ENCODE assay signal across 13 cellular contexts in genomic region chr7:102546353-102546752, GRCh38. TPM values are rescaled to one million over a fixed set of nuclear protein-coding genes. Genes with fewer than 3 reads are reported as not detected.
DNase-seq lines count a peak whose midpoint lies in the region; ATAC-seq lines count a peak whose summit lies in the region.
"Not testable (repeated sequence)": the region's sequence is repeated elsewhere in the genome, so short reads cannot be mapped to it uniquely, and the experiment has no call there.
"Had no signal": no experiment of that assay in that cellular context is flagged by ENCODE, and none has a peak within 500 bp of the region (broad histone marks: within the 10 kb centered on the region; RNA-seq: fewer than 3 reads in every experiment).

No MANE protein-coding gene starts in this region.

- not testable (repeated sequence) for H3K9me3 ChIP-seq in naive thymus-derived CD4-positive, alpha-beta T cell (ENCODE audit: control insufficient read depth in 2 of 3, low read length in 3 of 3)

- POLR2A ChIA-PET in activated CD4-positive, alpha-beta T cell treated with anti-CD3 and anti-CD28 coated beads for 36 hours (lab: Charles Lee); naive thymus-derived CD4-positive, alpha-beta T cell (lab: Charles Lee): not testable (repeated sequence)

- H3K4me3 Mint-ChIP-seq in activated CD4-positive, alpha-beta T cell treated with anti-CD3 and anti-CD28 coated beads for 36 hours; naive thymus-derived CD4-positive, alpha-beta T cell: not testable (repeated sequence)

- H3K9me3 Mint-ChIP-seq in activated CD4-positive, alpha-beta T cell treated with anti-CD3 and anti-CD28 coated beads for 36 hours (ENCODE audit: low read depth); naive thymus-derived CD4-positive, alpha-beta T cell: not testable (repeated sequence)

- H3K4me1 Mint-ChIP-seq in activated CD4-positive, alpha-beta T cell treated with anti-CD3 and anti-CD28 coated beads for 36 hours; naive thymus-derived CD4-positive, alpha-beta T cell: not testable (repeated sequence)

- CTCF ChIA-PET in activated CD4-positive, alpha-beta T cell treated with anti-CD3 and anti-CD28 coated beads for 36 hours (lab: Charles Lee); naive thymus-derived CD4-positive, alpha-beta T cell (lab: Charles Lee): not testable (repeated sequence)

- peak; percentile 8 for DNase-seq in activated CD4-positive, alpha-beta T cell treated with anti-CD3 and anti-CD28 coated beads for 36 hours
- not testable (repeated sequence) for DNase-seq in naive thymus-derived CD4-positive, alpha-beta T cell

- not testable (repeated sequence) for H3K27me3 Mint-ChIP-seq in activated CD4-positive, alpha-beta T cell treated with anti-CD3 and anti-CD28 coated beads for 36 hours; naive thymus-derived CD4-positive, alpha-beta T cell

- H3K4me3 ChIP-seq in naive thymus-derived CD4-positive, alpha-beta T cell (ENCODE audit: low read length) = not testable (repeated sequence)

- H3K27ac Mint-ChIP-seq in activated CD4-positive, alpha-beta T cell treated with anti-CD3 and anti-CD28 coated beads for 36 hours; naive thymus-derived CD4-positive, alpha-beta T cell: not testable (repeated sequence)

- intact Hi-C loops in activated CD4-positive, alpha-beta T cell treated with anti-CD3 and anti-CD28 coated beads for 36 hours (cut with DNase I, micrococcal nuclease); naive thymus-derived CD4-positive, alpha-beta T cell (cut with micrococcal nuclease): not testable (repeated sequence)

- not testable (repeated sequence) for H3K27ac ChIP-seq in naive thymus-derived CD4-positive, alpha-beta T cell (ENCODE audit: low read depth, low read length)

- not testable (repeated sequence) for H3K36me3 Mint-ChIP-seq in activated CD4-positive, alpha-beta T cell treated with anti-CD3 and anti-CD28 coated beads for 36 hours (ENCODE audit: low read depth); naive thymus-derived CD4-positive, alpha-beta T cell

- H3K36me3 ChIP-seq in naive thymus-derived CD4-positive, alpha-beta T cell (ENCODE audit: control insufficient read depth in 2 of 3, insufficient read depth in 3 of 3, low read length in 3 of 3) = not testable (repeated sequence)

- not testable (repeated sequence) for H3K4me1 ChIP-seq in naive thymus-derived CD4-positive, alpha-beta T cell (ENCODE audit: control insufficient read depth in 2 of 2, insufficient read depth in 2 of 2, low read length in 2 of 2)

- ATAC-seq in GM18508 (IDR thresholded peaks at IDR 0.05; ENCODE audit: insufficient read depth, unreplicated experiment) (peak; percentile 76), GM19328 (IDR thresholded peaks at IDR 0.05; ENCODE audit: unreplicated experiment) (peak; percentile 71), GM21529 (IDR thresholded peaks at IDR 0.05; ENCODE audit: unreplicated experiment) (peak; percentile 90), HG02763 (IDR thresholded peaks at IDR 0.05; ENCODE audit: unreplicated experiment) (peak; percentile 65), HG03095 (IDR thresholded peaks at IDR 0.05; ENCODE audit: unreplicated experiment) (peak; percentile 77), HG03520 (IDR thresholded peaks at IDR 0.05; ENCODE audit: unreplicated experiment) (peak; percentile 70)
- peak; percentile 65 for ATAC-seq in activated CD4-positive, alpha-beta T cell treated with anti-CD3 and anti-CD28 coated beads for 36 hours
- peak; percentile 25 for ATAC-seq in naive thymus-derived CD4-positive, alpha-beta T cell

- H3K27me3 ChIP-seq in naive thymus-derived CD4-positive, alpha-beta T cell (ENCODE audit: control insufficient read depth in 2 of 2, insufficient read depth in 2 of 2, low read length in 2 of 2) = not testable (repeated sequence)

RNA-seq across cellular contexts. Expression of gene UPK3BL2, which starts 2.9 kb away (rescaled TPM):
- 10 to 100 TPM; 23.4 to 43.5 TPM for total RNA-seq in activated CD4-positive, alpha-beta T cell treated with anti-CD3 and anti-CD28 coated beads for 36 hours
- total RNA-seq in naive thymus-derived CD4-positive, alpha-beta T cell = 10 to 100 TPM; 22.8 to 85.3 (median 64.6) TPM
- 1 to 10 TPM; 3.4 to 6.7 TPM for polyA plus RNA-seq in naive thymus-derived CD4-positive, alpha-beta T cell

RNA-seq across cellular contexts. Expression of gene SPDYE2, which starts 4.7 kb away (rescaled TPM):
- not detected for total RNA-seq in activated CD4-positive, alpha-beta T cell treated with anti-CD3 and anti-CD28 coated beads for 36 hours
- 1 to 10 TPM in 1 of 5 experiments, under 1 TPM in 3, not detected in 1; 0.29 to 1.1 (median 0.32) TPM for total RNA-seq in naive thymus-derived CD4-positive, alpha-beta T cell
- polyA plus RNA-seq in naive thymus-derived CD4-positive, alpha-beta T cell = under 1 TPM; 0.33 to 0.35 TPM
- total RNA-seq: astrocyte, esophagus muscularis mucosa, left cardiac atrium, MCF 10A, neural crest cell had no signal

RNA-seq across cellular contexts. Expression of gene POLR2J3, which starts 26.0 kb away (rescaled TPM):
- 10 to 100 TPM; 36.3 to 40.4 TPM for total RNA-seq in activated CD4-positive, alpha-beta T cell treated with anti-CD3 and anti-CD28 coated beads for 36 hours
- 100 to 1,000 TPM in 4 of 5 experiments, 10 to 100 TPM in 1; 70.8 to 142 (median 113) TPM for total RNA-seq in naive thymus-derived CD4-positive, alpha-beta T cell
- 10 to 100 TPM; 27.3 to 33.0 TPM for polyA plus RNA-seq in naive thymus-derived CD4-positive, alpha-beta T cell

RNA-seq across cellular contexts. Expression of gene RASA4B, which starts 28.8 kb away (rescaled TPM):
- 10 to 100 TPM; 28.6 to 30.1 TPM for total RNA-seq in activated CD4-positive, alpha-beta T cell treated with anti-CD3 and anti-CD28 coated beads for 36 hours
- 10 to 100 TPM; 16.6 to 36.3 (median 24.0) TPM for total RNA-seq in naive thymus-derived CD4-positive, alpha-beta T cell
- polyA plus RNA-seq in naive thymus-derived CD4-positive, alpha-beta T cell = 10 to 100 TPM; 11.3 to 15.9 TPM

Comparison
In these comparisons a context has a peak if more than half of its experiments do, and no peak if none do; other contexts are left out.
1. ATAC-seq: peak in every context shown above with its lines; median percentile 90 in GM21529; 77 in HG03095; 76 in GM18508; 71 in GM19328; 70 in HG03520; 65 in HG02763; 65 in activated CD4-positive, alpha-beta T cell treated with anti-CD3 and anti-CD28 coated beads for 36 hours; 25 in naive thymus-derived CD4-positive, alpha-beta T cell.